ENCODE assay signal across 8 cellular contexts in the genomic region with DNA sequence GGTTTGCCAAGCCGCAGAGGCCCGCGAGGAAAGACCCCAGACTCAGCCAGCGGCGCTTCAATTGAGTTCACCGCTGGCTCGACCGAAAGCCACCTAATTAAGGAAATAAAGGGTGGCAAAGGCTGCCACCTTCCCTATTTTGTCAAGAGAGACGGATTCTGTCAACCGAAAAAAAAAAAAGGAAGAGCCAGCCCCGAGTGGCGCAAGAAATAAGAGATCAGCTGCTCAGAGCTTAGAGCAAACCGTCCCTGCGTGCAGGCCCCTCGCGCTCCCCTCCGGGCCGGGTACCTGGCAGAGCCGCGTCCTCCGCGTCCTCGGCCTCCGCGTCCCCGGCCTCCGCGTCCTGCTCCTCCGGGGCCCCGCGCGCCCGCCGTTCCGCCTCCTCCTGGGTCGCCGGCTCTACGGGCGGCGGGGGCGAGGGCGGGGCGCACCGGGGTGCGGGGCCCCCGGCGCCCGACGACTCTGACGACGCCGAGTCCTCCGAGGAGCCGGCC. TPM values are rescaled to one million over a fixed set of nuclear protein-coding genes. Genes with fewer than 3 reads are reported as not detected.
DNase-seq lines count a peak whose midpoint lies in the region; ATAC-seq, FAIRE-seq and TF ChIP-seq lines count a peak whose summit lies in the region.

No MANE protein-coding gene starts in this region.

- H3K27me3 ChIP-seq in SJSA1 (replicated peaks) (no peaks in the 10 kb centered on the region), endodermal cell (ENCODE audit: control insufficient read depth, insufficient read depth, low read length, poor library complexity, severe bottlenecking) (peaks cover 27% of the 10 kb centered on the region), muscle layer of colon (ENCODE audit: control insufficient read depth in 1 of 2, insufficient read depth in 2 of 2, low read length in 2 of 2) (no peaks in the 10 kb centered on the region)

- H3K9ac ChIP-seq in endodermal cell (ENCODE audit: extremely low read depth, low read length, poor library complexity, severe bottlenecking), result peak overlapping the region; percentile 68
- H3K9ac ChIP-seq in muscle layer of colon (ENCODE audit: low read length), result peak overlapping the region; percentile 61

- H3K4me1 ChIP-seq in SJSA1 (replicated peaks) (peaks cover 14% of the 10 kb centered on the region), endodermal cell (ENCODE audit: control insufficient read depth, insufficient read depth, low read length) (no peaks in the 10 kb centered on the region), muscle layer of colon (ENCODE audit: insufficient read depth, low read length) (peaks cover 7% of the 10 kb centered on the region)

- H3K36me3 Mint-ChIP-seq in endodermal cell (ENCODE audit: low read depth), result no peaks in the 10 kb centered on the region

- H3K4me3 Mint-ChIP-seq in endodermal cell, result peak overlapping the region; percentile 80

- peaks cover 14% of the 10 kb centered on the region for H3K36me3 ChIP-seq in SJSA1
- peaks cover 5% of the 10 kb centered on the region for H3K36me3 ChIP-seq in endodermal cell (ENCODE audit: control insufficient read depth, insufficient read depth, low read length)
- no peaks in the 10 kb centered on the region for H3K36me3 ChIP-seq in muscle layer of colon (ENCODE audit: insufficient read depth, low read length)

- peaks cover 4% of the 10 kb centered on the region for H3K9me3 Mint-ChIP-seq in endodermal cell

- peak overlapping the region; percentile 41; the same call in 1 of the 2 replicates for H3K27ac ChIP-seq in SJSA1
- H3K27ac ChIP-seq in endodermal cell (ENCODE audit: low read depth, low read length), result peak overlapping the region; percentile 65
- peak overlapping the region; percentile 13 for H3K27ac ChIP-seq in muscle layer of colon (ENCODE audit: low read depth, low read length)

- peak; percentile 4 for ATAC-seq in GM19468 (IDR thresholded peaks at IDR 0.05; ENCODE audit: extremely low read depth, unreplicated experiment)
- peak; percentile 27 for ATAC-seq in HG03521 (IDR thresholded peaks at IDR 0.05; ENCODE audit: unreplicated experiment)

- peak overlapping the region; percentile 88 for H3K27ac Mint-ChIP-seq in endodermal cell

- no peak for TF ChIP-seq CTCF in endodermal cell (conservative IDR thresholded peaks at IDR 0.05)

- peak; percentile 44 for DNase-seq in DMS153 (lab: John Stamatoyannopoulos, UW)
- peak in 1 of 2 experiments; percentile 29 for DNase-seq in SJSA1 (ENCODE audit: low read depth in 1 of 2, low spot score in 2 of 2)
- no peak for DNase-seq in endodermal cell
- no peak for DNase-seq in frontal cortex (ENCODE audit: low spot score in 2 of 2)
- DNase-seq in KG1 (lab: John Stamatoyannopoulos, UW), result no peak

- H3K9me3 ChIP-seq in SJSA1 (replicated peaks), result peaks cover 2% of the 10 kb centered on the region; the same call in 1 of the 2 replicates
- H3K9me3 ChIP-seq in endodermal cell (ENCODE audit: control insufficient read depth, low read length), result no peaks in the 10 kb centered on the region
- H3K9me3 ChIP-seq in muscle layer of colon (ENCODE audit: low read length), result no peaks in the 10 kb centered on the region

- H3K4me1 Mint-ChIP-seq in endodermal cell, result peaks cover 20% of the 10 kb centered on the region

- H3K27me3 Mint-ChIP-seq in endodermal cell (ENCODE audit: insufficient read depth), result peaks cover 32% of the 10 kb centered on the region

- no peak for FAIRE-seq in frontal cortex (lab: Jason Lieb, UNC)

- H3K4me3 ChIP-seq in SJSA1, result peak overlapping the region; percentile 96
- peak overlapping the region; percentile 92 for H3K4me3 ChIP-seq in endodermal cell (ENCODE audit: low read length)
- peak overlapping the region; percentile 49 to 76 for H3K4me3 ChIP-seq in muscle layer of colon (ENCODE audit: low read depth in 1 of 2, low read length in 2 of 2)

- WGBS in endodermal cell (ENCODE audit: insufficient coverage in 1 of 2, insufficient read length in 1 of 2), 2 experiments, result 0 to 1% methylated on average over 19 to 54 of the region's 54 CpGs

RNA-seq across cellular contexts. Expression of gene CCSAP, which starts 1.0 kb away (rescaled TPM):
- total RNA-seq in SJSA1 (2014; rRNA removed; shearing (Covaris generic)), result 14.4 and 15.1 TPM in 2 replicates
- total RNA-seq in endodermal cell, result 10 to 100 TPM in 1 of 2 donors, 1 to 10 TPM in 1; 9.3 to 10.9 TPM
- 11.1 TPM for polyA plus RNA-seq in endodermal cell (2013, experiment 1 of 2)
- polyA plus RNA-seq in endodermal cell (2013, experiment 2 of 2), result 11.2 TPM
- 224 TPM for total RNA-seq in frontal cortex

Comparison
In these comparisons a context has a peak if more than half of its experiments do, and no peak if none do; other contexts are left out.
1. H3K27ac ChIP-seq: peak in every context shown above with its lines; median percentile 65 in endodermal cell; 41 in SJSA1; 13 in muscle layer of colon.
2. RNA of gene CCSAP, which starts 1.0 kb away (total RNA-seq): 224 TPM in frontal cortex (single experiment); 14.4 to 15.1 TPM in SJSA1 and 9.3 to 10.9 TPM in endodermal cell; every median in the first group is over 10 times any median in the second.
3. Peak in every context shown above with its lines, with median percentiles within 50 percentile points of each other: H3K4me3 ChIP-seq.